24 cellular contexts compared by ENCODE assay signal in the genomic region with DNA sequence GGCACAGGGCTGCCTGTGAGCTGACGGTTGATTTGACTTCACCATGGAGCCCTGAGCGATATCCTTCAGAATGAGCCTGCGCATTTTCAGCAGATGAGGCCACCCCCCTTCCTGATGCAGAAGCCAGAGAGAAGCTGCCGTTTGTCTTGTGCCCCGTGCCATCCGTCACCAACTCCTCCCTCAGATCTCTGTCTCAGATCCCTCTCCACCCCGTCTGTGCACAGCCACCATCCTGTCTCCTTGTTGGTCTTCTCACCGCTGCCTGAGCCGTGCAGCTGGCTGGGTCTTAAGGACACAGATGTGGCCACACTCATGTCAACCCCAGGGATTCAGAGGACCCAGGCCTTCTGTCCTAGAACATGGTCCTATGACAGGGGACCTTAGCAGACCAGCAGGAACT.
DNase-seq lines count a peak whose midpoint lies in the region; ATAC-seq, FAIRE-seq and TF ChIP-seq lines count a peak whose summit lies in the region.
"Had no signal": no experiment of that assay in that cellular context is flagged by ENCODE, and none has a peak within 500 bp of the region (broad histone marks: within the 10 kb centered on the region; RNA-seq: fewer than 3 reads in every experiment).

No MANE protein-coding gene starts in this region.

- no peaks in the 10 kb centered on the region for H3K9me3 ChIP-seq in right lobe of liver
- H3K9me3 ChIP-seq in HepG2 (ENCODE audit: low read length), result no peaks in the 10 kb centered on the region
- H3K9me3 ChIP-seq: BLaER1 had no signal

- H3K4me1 Mint-ChIP-seq in activated B cell treated with CpG ODN at 0.5 μM for 24 hours, result peaks cover 32% of the 10 kb centered on the region
- H3K4me1 Mint-ChIP-seq in neural crest cell, result peaks cover 20% of the 10 kb centered on the region
- peaks cover 20 to 61% of the 10 kb centered on the region in 2 donors for H3K4me1 Mint-ChIP-seq in stimulated activated naive B cell treated with anti-CD40 and anti-IgM and Interleukin-4, amounts not matched to agents 10 μg/mL and 1 μg/mL and 100 μg/mL, for 72 hours
- peaks cover 26% of the 10 kb centered on the region for H3K4me1 Mint-ChIP-seq in endothelial cell (ENCODE audit: unreplicated experiment)

- no peak for TF ChIP-seq RAD21 in HepG2 (CRISPR knock-in tag; IDR thresholded peaks at IDR 0.05)

- H3K27me3 ChIP-seq in right lobe of liver (no peaks in the 10 kb centered on the region), HepG2 (ENCODE audit: control insufficient read depth in 1 of 2, insufficient read depth in 2 of 2, low read length in 2 of 2) (no peaks in the 10 kb centered on the region)
- H3K27me3 ChIP-seq: BLaER1 had no signal

- DNase-seq in right lobe of liver (peak in 2 of 3 donors; percentile 4 to 35), HepG2 (ENCODE audit: low spot score) (no peak), activated B cell treated with CpG ODN at 0.5 μM for 24 hours (no peak), neural crest cell (ENCODE audit: low read depth, low spot score) (no peak), endothelial cell (ENCODE audit: low spot score) (no peak), UCSD-AML1 (lab: John Stamatoyannopoulos, UW; ENCODE audit: unreplicated experiment) (no peak), G401 (ENCODE audit: low spot score) (no peak)
- DNase-seq in stimulated activated naive B cell treated with anti-CD40 and anti-IgM and Interleukin-4, amounts not matched to agents 10 μg/mL and 1 μg/mL and 100 μg/mL, for 72 hours, result no peak
- DNase-seq: CD4-positive, alpha-beta memory T cell; DMS53; EL; GM23248; MV-4-11; NCI-H1694 treated with DMSO at 0.1 percent for 48 hours; NCI-H2227 treated with DMSO at 0.1 percent for 48 hours; NCI-H510A treated with DMSO at 0.1 percent for 48 hours; NCI-H774; OCI-M1 had no signal

- H3K36me3 ChIP-seq in right lobe of liver (peaks cover 0 to 3% (median 0%) of the 10 kb centered on the region in 4 donors), HepG2 (replicated peaks in 1 of 2; ENCODE audit: control insufficient read depth in 1 of 2, insufficient read depth in 2 of 2, low read length in 2 of 2) (peaks cover 6 to 18% of the 10 kb centered on the region in 2 experiments; a peak in 3 of 5 replicates)

- TF ChIP-seq CTCF in right lobe of liver (IDR thresholded peaks at IDR 0.05), result no peak
- TF ChIP-seq CTCF in HepG2 (CRISPR knock-in tag; IDR thresholded peaks at IDR 0.05), result no peak
- TF ChIP-seq CTCF in activated B cell treated with CpG ODN at 0.5 μM for 24 hours (IDR thresholded peaks at IDR 0.05), result no peak
- no peak for TF ChIP-seq CTCF in neural crest cell (conservative IDR thresholded peaks at IDR 0.05)
- no peak for TF ChIP-seq CTCF in endothelial cell (IDR thresholded peaks at IDR 0.05; ENCODE audit: unreplicated experiment)

- no peak overlapping the region for H2AFZ ChIP-seq in HepG2 (ENCODE audit: low read length)
- H2AFZ ChIP-seq: GM23248 had no signal

- FAIRE-seq in HepG2 (lab: Jason Lieb, UNC), result no peak
- FAIRE-seq: A204.1, GM12891, GM19239, K562 had no signal

- no peak overlapping the region for H3K4me3 ChIP-seq in right lobe of liver
- H3K4me3 ChIP-seq in HepG2 (replicated peaks in 1 of 3; ENCODE audit: insufficient read depth in 1 of 3, low read depth in 2 of 3, low read length in 3 of 3), result no peak overlapping the region
- H3K4me3 ChIP-seq: BLaER1, GM23248, K562 had no signal

- no peaks in the 10 kb centered on the region for H3K9me3 Mint-ChIP-seq in activated B cell treated with CpG ODN at 0.5 μM for 24 hours
- no peaks in the 10 kb centered on the region for H3K9me3 Mint-ChIP-seq in neural crest cell
- H3K9me3 Mint-ChIP-seq in stimulated activated naive B cell treated with anti-CD40 and anti-IgM and Interleukin-4, amounts not matched to agents 10 μg/mL and 1 μg/mL and 100 μg/mL, for 72 hours, result no peaks in the 10 kb centered on the region
- H3K9me3 Mint-ChIP-seq in endothelial cell (ENCODE audit: unreplicated experiment), result no peaks in the 10 kb centered on the region

- TF ChIP-seq EP300 in HepG2 (IDR thresholded peaks at IDR 0.05; ENCODE audit: low read depth in 2 of 2, low read length in 2 of 2) (no peak), HepG2 (CRISPR knock-in tag; IDR thresholded peaks at IDR 0.05; ENCODE audit: borderline replicate concordance) (no peak)

- in situ Hi-C loops in HepG2 (cut with HindIII; ENCODE audit: extremely low pct_ligation_motif_present, low pct_unique_long_range_greater_than_20kb), result no loop called here
- in situ Hi-C loops in G401 (cut with HindIII; ENCODE audit: low sequenced_read_pairs), result no loop called here

- H3K4me3 Mint-ChIP-seq in activated B cell treated with CpG ODN at 0.5 μM for 24 hours (no peak overlapping the region), neural crest cell (no peak overlapping the region), endothelial cell (ENCODE audit: unreplicated experiment) (no peak overlapping the region)
- H3K4me3 Mint-ChIP-seq in stimulated activated naive B cell treated with anti-CD40 and anti-IgM and Interleukin-4, amounts not matched to agents 10 μg/mL and 1 μg/mL and 100 μg/mL, for 72 hours, result no peak overlapping the region

- H4K20me1 ChIP-seq in HepG2 (ENCODE audit: insufficient read depth, low read length), result no peaks in the 10 kb centered on the region

- H3K27ac Mint-ChIP-seq in activated B cell treated with CpG ODN at 0.5 μM for 24 hours (peak overlapping the region; percentile 46), neural crest cell (ENCODE audit: unreplicated experiment) (peak overlapping the region; percentile 94), endothelial cell (ENCODE audit: unreplicated experiment) (no peak overlapping the region)
- H3K27ac Mint-ChIP-seq in stimulated activated naive B cell treated with anti-CD40 and anti-IgM and Interleukin-4, amounts not matched to agents 10 μg/mL and 1 μg/mL and 100 μg/mL, for 72 hours, result peak overlapping the region; percentile 33

- 97% methylated on average over 6 of the region's 9 CpGs for WGBS in right lobe of liver (ENCODE audit: insufficient coverage, low coverage, low lambda C conversion rate, missing lambda C conversion rate)
- WGBS in HepG2 (ENCODE audit: low lambda C conversion rate), result 97% methylated on average over 9 of the region's 9 CpGs

- H3K4me2 ChIP-seq in HepG2 (ENCODE audit: low read depth, low read length), result no peak overlapping the region
- H3K4me2 ChIP-seq: BLaER1 had no signal

- BruUV-seq in HepG2 (replicated peaks; lab: Mats Ljungman, UMichigan), result no TSS peak

- H3K9ac ChIP-seq in HepG2 (ENCODE audit: insufficient read depth, low read depth, low read length), result no peak overlapping the region
- H3K9ac ChIP-seq: BLaER1, GM23248 had no signal

- ATAC-seq in right lobe of liver, result no peak
- no peak for ATAC-seq in HepG2
- no peak for ATAC-seq in activated B cell treated with CpG ODN at 0.5 μM for 24 hours (ENCODE audit: low read depth)
- no peak for ATAC-seq in stimulated activated naive B cell treated with anti-CD40 and anti-IgM and Interleukin-4, amounts not matched to agents 10 μg/mL and 1 μg/mL and 100 μg/mL, for 72 hours (replicated peaks)
- ATAC-seq: HCT116, K562 had no signal

- H3K36me3 Mint-ChIP-seq in activated B cell treated with CpG ODN at 0.5 μM for 24 hours (ENCODE audit: low read depth) (peaks cover 77% of the 10 kb centered on the region), neural crest cell (ENCODE audit: low read depth) (peaks cover 4% of the 10 kb centered on the region), endothelial cell (ENCODE audit: low read depth, unreplicated experiment) (peaks cover 23% of the 10 kb centered on the region)
- H3K36me3 Mint-ChIP-seq in stimulated activated naive B cell treated with anti-CD40 and anti-IgM and Interleukin-4, amounts not matched to agents 10 μg/mL and 1 μg/mL and 100 μg/mL, for 72 hours, result peaks cover 50 to 69% of the 10 kb centered on the region in 2 donors

- H3K27ac ChIP-seq in right lobe of liver (no peak overlapping the region), HepG2 (ENCODE audit: extremely low read length, insufficient read depth, low read length) (no peak overlapping the region)
- H3K27ac ChIP-seq: BLaER1, GM23248 had no signal

- CTCF ChIA-PET in HepG2 (lab: Yijun Ruan, JAX; ENCODE audit: low intra/inter-chr PET ratio, low total read pairs), result no interaction called here
- CTCF ChIA-PET in activated B cell treated with CpG ODN at 0.5 μM for 24 hours (lab: Charles Lee), result no interaction called here

- POLR2A ChIA-PET in HepG2 (lab: Yijun Ruan, JAX), result no interaction called here
- POLR2A ChIA-PET in activated B cell treated with CpG ODN at 0.5 μM for 24 hours (lab: Charles Lee), result no interaction called here

- TF ChIP-seq POLR2A in right lobe of liver (IDR thresholded peaks at IDR 0.05) (no peak), HepG2 (IDR thresholded peaks at IDR 0.05; ENCODE audit: insufficient read depth in 1 of 2, low read depth in 2 of 2, low read length in 2 of 2) (no peak)

- no peaks in the 10 kb centered on the region for H3K4me1 ChIP-seq in right lobe of liver
- H3K4me1 ChIP-seq in HepG2 (ENCODE audit: insufficient read depth, low read length), result no peaks in the 10 kb centered on the region

- no peaks in the 10 kb centered on the region for H3K79me2 ChIP-seq in HepG2 (ENCODE audit: insufficient read depth, low read length)

- no peaks in the 10 kb centered on the region for H3K27me3 Mint-ChIP-seq in activated B cell treated with CpG ODN at 0.5 μM for 24 hours
- peaks cover 19% of the 10 kb centered on the region for H3K27me3 Mint-ChIP-seq in neural crest cell (ENCODE audit: low read depth)
- H3K27me3 Mint-ChIP-seq in stimulated activated naive B cell treated with anti-CD40 and anti-IgM and Interleukin-4, amounts not matched to agents 10 μg/mL and 1 μg/mL and 100 μg/mL, for 72 hours, result no peaks in the 10 kb centered on the region
- peaks cover 8% of the 10 kb centered on the region for H3K27me3 Mint-ChIP-seq in endothelial cell (ENCODE audit: unreplicated experiment)
- H3K27me3 Mint-ChIP-seq: CD4-positive, alpha-beta memory T cell had no signal

- intact Hi-C loops in right lobe of liver (cut with DNase I), result loop anchor here in 1 of 2 donors (10.0 kb wide), 1 partner anchor 212 kb away; no protein-coding TSS in a partner anchor
- intact Hi-C loops in HepG2 (cut with micrococcal nuclease; ENCODE audit: unreplicated experiment), result no loop called here
- intact Hi-C loops in activated B cell treated with CpG ODN at 0.5 μM for 24 hours (cut with micrococcal nuclease), result no loop called here

TF ChIP-seq in HepG2, 621 proteins besides CTCF, POLR2A, EP300 and RAD21 (continues in another document):
- TF ChIP-seq NR2F6 (IDR thresholded peaks at IDR 0.05), result no peak
- no peak for TF ChIP-seq NR2F6 (CRISPR knock-in tag; IDR thresholded peaks at IDR 0.05)
- TF ChIP-seq BCL6 (CRISPR knock-in tag; IDR thresholded peaks at IDR 0.05), result no peak
- no peak for TF ChIP-seq TRIM24 (CRISPR knock-in tag; IDR thresholded peaks at IDR 0.05)
- TF ChIP-seq, protein P1, sequence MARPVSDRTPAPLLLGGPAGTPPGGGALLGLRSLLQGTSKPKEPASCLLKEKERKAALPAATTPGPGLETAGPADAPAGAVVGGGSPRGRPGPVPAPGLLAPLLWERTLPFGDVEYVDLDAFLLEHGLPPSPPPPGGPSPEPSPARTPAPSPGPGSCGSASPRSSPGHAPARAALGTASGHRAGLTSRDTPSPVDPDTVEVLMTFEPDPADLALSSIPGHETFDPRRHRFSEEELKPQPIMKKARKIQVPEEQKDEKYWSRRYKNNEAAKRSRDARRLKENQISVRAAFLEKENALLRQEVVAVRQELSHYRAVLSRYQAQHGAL (CRISPR knock-in tag; IDR thresholded peaks at IDR 0.05; ENCODE audit: not compliant biosample characterization), result no peak
- no peak for TF ChIP-seq ZBTB38 (CRISPR knock-in tag; IDR thresholded peaks at IDR 0.05)

Comparison
In these comparisons a context has a peak if more than half of its experiments do, and no peak if none do; other contexts are left out.
1. DNase-seq: peak in right lobe of liver (2 of 3); none in HepG2 (single experiment), activated B cell treated with CpG ODN at 0.5 μM for 24 hours (single experiment), neural crest cell (single experiment), stimulated activated naive B cell treated with anti-CD40 and anti-IgM and Interleukin-4, amounts not matched to agents 10 μg/mL and 1 μg/mL and 100 μg/mL, for 72 hours (single experiment), endothelial cell (single experiment), UCSD-AML1 (single experiment) and G401 (single experiment).